ENCODE assay signal across 13 cellular contexts in genomic region chr10:67629461-67629971, GRCh38.
DNase-seq lines count a peak whose midpoint lies in the region; ATAC-seq and TF ChIP-seq lines count a peak whose summit lies in the region.
"Had no signal": no experiment of that assay in that cellular context is flagged by ENCODE, and none has a peak within 500 bp of the region (broad histone marks: within the 10 kb centered on the region; RNA-seq: fewer than 3 reads in every experiment).

No MANE protein-coding gene starts in this region.

- TF ChIP-seq CTCF in smooth muscle cell (IDR thresholded peaks at IDR 0.05; ENCODE audit: borderline replicate concordance, insufficient read depth, poor library complexity, severe bottlenecking): no peak

- H3K27ac ChIP-seq in smooth muscle cell (ENCODE audit: low read depth): peak overlapping the region; percentile 13
- H3K27ac ChIP-seq: coronary artery, uterus had no signal

- H3K4me3 ChIP-seq in smooth muscle cell: no peak overlapping the region
- H3K4me3 ChIP-seq: coronary artery, uterus had no signal

- no peak overlapping the region for H3K4me3 Mint-ChIP-seq in activated CD8-positive, alpha-beta T cell treated with anti-CD3 and anti-CD28 coated beads, Interleukin-2, amount 10 ng/mL, durations not matched to agents 7 days and 5 days
- H3K4me3 Mint-ChIP-seq: memory B cell had no signal

- no peaks in the 10 kb centered on the region for H3K9me3 Mint-ChIP-seq in activated CD8-positive, alpha-beta T cell treated with anti-CD3 and anti-CD28 coated beads, Interleukin-2, amount 10 ng/mL, durations not matched to agents 7 days and 5 days (ENCODE audit: insufficient read depth)

- no peaks in the 10 kb centered on the region for H3K9me3 ChIP-seq in smooth muscle cell (replicated peaks; ENCODE audit: low read depth)
- H3K9me3 ChIP-seq: uterus had no signal

- ATAC-seq in GM21360 (IDR thresholded peaks at IDR 0.05; ENCODE audit: unreplicated experiment): peak; percentile 58
- no peak for ATAC-seq in activated CD8-positive, alpha-beta T cell treated with anti-CD3 and anti-CD28 coated beads, Interleukin-2, amount 10 ng/mL, durations not matched to agents 7 days and 5 days
- ATAC-seq in HG03354 (IDR thresholded peaks at IDR 0.05; ENCODE audit: poor library complexity, severe bottlenecking, unreplicated experiment): no peak
- no peak for ATAC-seq in GM21786 (IDR thresholded peaks at IDR 0.05; ENCODE audit: unreplicated experiment)
- ATAC-seq: activated CD4-positive, CD25-positive, alpha-beta regulatory T cell treated with anti-CD3 and anti-CD28 coated beads, Interleukin-2, amount 50 U/mL, for 24 hours; right cardiac atrium had no signal

- peaks cover 9% of the 10 kb centered on the region for H3K27me3 Mint-ChIP-seq in activated CD8-positive, alpha-beta T cell treated with anti-CD3 and anti-CD28 coated beads, Interleukin-2, amount 10 ng/mL, durations not matched to agents 7 days and 5 days (ENCODE audit: low read depth)

- H3K4me2 ChIP-seq in smooth muscle cell: no peak overlapping the region

- no peak overlapping the region for H3K27ac Mint-ChIP-seq in activated CD8-positive, alpha-beta T cell treated with anti-CD3 and anti-CD28 coated beads, Interleukin-2, amount 10 ng/mL, durations not matched to agents 7 days and 5 days
- H3K27ac Mint-ChIP-seq: memory B cell had no signal

- no peaks in the 10 kb centered on the region for H4K20me1 ChIP-seq in smooth muscle cell (ENCODE audit: low read depth)

- no peaks in the 10 kb centered on the region for H3F3A ChIP-seq in smooth muscle cell (ENCODE audit: low read depth)

- no peak overlapping the region for H3K9ac ChIP-seq in smooth muscle cell (ENCODE audit: low read depth)

- no peaks in the 10 kb centered on the region for H3K4me1 Mint-ChIP-seq in activated CD8-positive, alpha-beta T cell treated with anti-CD3 and anti-CD28 coated beads, Interleukin-2, amount 10 ng/mL, durations not matched to agents 7 days and 5 days (ENCODE audit: low read depth)
- H3K4me1 Mint-ChIP-seq: memory B cell had no signal

- H2AFZ ChIP-seq in smooth muscle cell (ENCODE audit: low read depth): peak overlapping the region; percentile 32

- TF ChIP-seq EP300 in Ishikawa (IDR thresholded peaks at IDR 0.05; ENCODE audit: borderline replicate concordance): peak; percentile 100

- peak; percentile 55 for DNase-seq in fibroblast of peridontal ligament (ENCODE audit: extremely low read depth)
- no peak for DNase-seq in smooth muscle cell (lab: John Stamatoyannopoulos, UW; ENCODE audit: unreplicated experiment)
- DNase-seq in activated CD8-positive, alpha-beta T cell treated with anti-CD3 and anti-CD28 coated beads, Interleukin-2, amount 10 ng/mL, durations not matched to agents 7 days and 5 days: no peak
- DNase-seq: activated gamma-delta T cell treated with Interleukin-2 at 50 U/mL for 16 hours, right cardiac atrium, uterus had no signal

- H3K36me3 Mint-ChIP-seq in activated CD8-positive, alpha-beta T cell treated with anti-CD3 and anti-CD28 coated beads, Interleukin-2, amount 10 ng/mL, durations not matched to agents 7 days and 5 days (ENCODE audit: low read depth): no peaks in the 10 kb centered on the region
- H3K36me3 Mint-ChIP-seq: memory B cell had no signal

- H3K27me3 ChIP-seq in smooth muscle cell (ENCODE audit: low read depth): no peaks in the 10 kb centered on the region
- H3K27me3 ChIP-seq: uterus had no signal

- peaks cover 8% of the 10 kb centered on the region for H3K4me1 ChIP-seq in smooth muscle cell (ENCODE audit: low read depth)
- H3K4me1 ChIP-seq: uterus had no signal

- CTCF ChIA-PET in activated CD8-positive, alpha-beta T cell treated with anti-CD3 and anti-CD28 coated beads, Interleukin-2, amount 10 ng/mL, durations not matched to agents 7 days and 5 days (lab: Charles Lee): no interaction called here

- H3K36me3 ChIP-seq in smooth muscle cell (ENCODE audit: low read depth): no peaks in the 10 kb centered on the region
- H3K36me3 ChIP-seq: uterus had no signal

- H3K79me2 ChIP-seq in smooth muscle cell (ENCODE audit: low read depth): no peaks in the 10 kb centered on the region

- TF ChIP-seq RAD21 in Ishikawa (IDR thresholded peaks at IDR 0.05; ENCODE audit: low read depth): no peak; the same call in 1 of the 2 replicates

- POLR2A ChIA-PET in activated CD8-positive, alpha-beta T cell treated with anti-CD3 and anti-CD28 coated beads, Interleukin-2, amount 10 ng/mL, durations not matched to agents 7 days and 5 days (lab: Charles Lee): no interaction called here

TF ChIP-seq in Ishikawa, 13 proteins besides CTCF, POLR2A, EP300 and RAD21:
- TF ChIP-seq TEAD4 (IDR thresholded peaks at IDR 0.05): peak; percentile 88
- TF ChIP-seq CREB1 (IDR thresholded peaks at IDR 0.05; ENCODE audit: low read depth): no peak
- peak; percentile 73 for TF ChIP-seq CEBPB (IDR thresholded peaks at IDR 0.05)
- no peak for TF ChIP-seq USF1 (IDR thresholded peaks at IDR 0.05)
- no peak for TF ChIP-seq YY1 (IDR thresholded peaks at IDR 0.05; ENCODE audit: low read depth)
- 0 out of 2 replicates have a peak, but pooled peaks have one; percentile 15 for TF ChIP-seq REST (IDR thresholded peaks at IDR 0.05; ENCODE audit: low read depth)
- peak; percentile 99 for TF ChIP-seq FOXM1 (IDR thresholded peaks at IDR 0.05; ENCODE audit: borderline replicate concordance, low read depth)
- peak; percentile 51; the same call in 1 of the 2 replicates for TF ChIP-seq EGR1 (IDR thresholded peaks at IDR 0.05)
- TF ChIP-seq ZBTB7A (IDR thresholded peaks at IDR 0.05; ENCODE audit: low read depth): no peak
- no peak for TF ChIP-seq TAF1 (IDR thresholded peaks at IDR 0.05; ENCODE audit: low read depth)
- TF ChIP-seq MAX (IDR thresholded peaks at IDR 0.05): no peak; the same call in 1 of the 2 replicates
- TF ChIP-seq NFIC (IDR thresholded peaks at IDR 0.05): peak; percentile 97
- TF ChIP-seq TCF12 (IDR thresholded peaks at IDR 0.05; ENCODE audit: low read depth): peak; percentile 100
